ENCODE assay signal across 12 cellular contexts in genomic region chr11:119671561-119672015, GRCh38. TPM values are rescaled to one million over a fixed set of nuclear protein-coding genes. Genes with fewer than 3 reads are reported as not detected.
A peak's percentile ranks its signal among the peaks of the same experiment; 100 is the strongest.
DNase-seq lines count a peak whose midpoint lies in the region; ATAC-seq and TF ChIP-seq lines count a peak whose summit lies in the region.
"Had no signal": no experiment of that assay in that cellular context is flagged by ENCODE, and none has a peak within 500 bp of the region (broad histone marks: within the 10 kb centered on the region; RNA-seq: fewer than 3 reads in every experiment).

No MANE protein-coding gene starts in this region.

- peak overlapping the region; percentile 86 for H2AFZ ChIP-seq in IMR-90 (replicated peaks; ENCODE audit: low read length, poor library complexity)

- dilution Hi-C loops in IMR-90 (cut with HindIII; ENCODE audit: low sequenced_read_pairs, unreplicated experiment) = no loop called here

- POLR2A ChIA-PET in IMR-90 (lab: Charles Lee; ENCODE audit: unreplicated experiment) = no interaction called here

- no peak overlapping the region for H3K9ac ChIP-seq in IMR-90 (ENCODE audit: low read depth, low read length)

- CTCF ChIA-PET in IMR-90 (lab: Yijun Ruan, JAX) = interaction anchor here (2.9 kb wide), 1 partner anchor 58 kb away, joined by 16 read pairs; the partner anchor contains the start of gene NECTIN1

- intact Hi-C loops in IMR-90 (cut with micrococcal nuclease) = loop anchor here (1.0 kb wide), 1 partner anchor 58 kb away; the partner anchor contains the start of gene NECTIN1
- intact Hi-C loops in left ventricle myocardium superior (cut with micrococcal nuclease) = no loop called here

- H3K4me3 ChIP-seq in IMR-90 (ENCODE audit: insufficient read depth, low read depth, low read length) = no peak overlapping the region
- H3K4me3 ChIP-seq in brain microvascular endothelial cell (ENCODE audit: low read depth, low read length) = no peak overlapping the region

- H4K91ac ChIP-seq in IMR-90 (ENCODE audit: insufficient read depth, low read depth, low read length) = peak overlapping the region; percentile 36; the same call in 1 of the 2 replicates

- no peak for TF ChIP-seq RAD21 in IMR-90 (IDR thresholded peaks at IDR 0.05; ENCODE audit: low read length)

- no peaks in the 10 kb centered on the region for H3K36me3 ChIP-seq in IMR-90 (ENCODE audit: control insufficient read depth, insufficient read depth, low read length)
- no peaks in the 10 kb centered on the region for H3K36me3 ChIP-seq in brain microvascular endothelial cell (replicated peaks)

- in situ Hi-C loops in IMR-90 (cut with MboI; ENCODE audit: low sequenced_read_pairs) = no loop called here
- in situ Hi-C loops in brain microvascular endothelial cell (cut with HindIII; ENCODE audit: low pct_ligation_motif_present, low sequenced_read_pairs) = no loop called here

- TF ChIP-seq CTCF in IMR-90 (conservative IDR thresholded peaks at IDR 0.05; ENCODE audit: low read depth, low read length) (no peak), brain microvascular endothelial cell (IDR thresholded peaks at IDR 0.05; ENCODE audit: low read depth, low read length, missing control alignments) (no peak), GM20000 (IDR thresholded peaks at IDR 0.05; ENCODE audit: extremely low read depth, missing control alignments) (no peak)

- H2BK120ac ChIP-seq in IMR-90 (ENCODE audit: low read depth, low read length) = peak overlapping the region; percentile 27; the same call in 1 of the 2 replicates

- peak overlapping the region; percentile 27 to 35; a peak in 1 of 4 replicates for H4K8ac ChIP-seq in IMR-90 (ENCODE audit: low read depth in 2 of 2, low read length in 2 of 2)

- BruUV-seq in IMR-90 (replicated peaks; lab: Mats Ljungman, UMichigan) = no TSS peak

- H3K79me1 ChIP-seq in IMR-90 (ENCODE audit: low read depth in 1 of 2, low read length in 2 of 2) = no peaks in the 10 kb centered on the region

- ATAC-seq in IMR-90 (ENCODE audit: low read depth) (peak; percentile 81), left ventricle myocardium superior (peak; percentile 67), GM18505 (IDR thresholded peaks at IDR 0.05; ENCODE audit: unreplicated experiment) (no peak), GM19397 (IDR thresholded peaks at IDR 0.05; ENCODE audit: unreplicated experiment) (no peak)
- ATAC-seq: activated CD8-positive, alpha-beta memory T cell treated with anti-CD3 and anti-CD28 coated beads, Interleukin-2, amount 10 ng/mL, durations not matched to agents 7 days and 5 days had no signal

- H4K5ac ChIP-seq in IMR-90 (ENCODE audit: low read depth, low read length) = no peak overlapping the region; the same call in 1 of the 2 replicates

- 20% methylated on average over 3 of the region's 12 CpGs; no CpG with 5 or more reads in 1 of the 2 experiments for WGBS in IMR-90 (ENCODE audit: extremely low coverage in 2 of 2, insufficient read length in 1 of 2), 2 experiments

- peaks cover 11% of the 10 kb centered on the region for H3K9me1 ChIP-seq in IMR-90 (ENCODE audit: insufficient read depth, low read length)

- peak overlapping the region; percentile 16; the same call in 1 of the 2 replicates for H3K27ac ChIP-seq in IMR-90 (ENCODE audit: insufficient read depth, low read length)
- H3K27ac ChIP-seq in brain microvascular endothelial cell = no peak overlapping the region
- H3K27ac ChIP-seq: HL-60 had no signal

- H4K20me1 ChIP-seq in IMR-90 (ENCODE audit: insufficient read depth, low read length) = no peaks in the 10 kb centered on the region

- H3K4me2 ChIP-seq in IMR-90 (ENCODE audit: low read depth, low read length) = no peak overlapping the region; the same call in 1 of the 2 replicates

- H3K18ac ChIP-seq in IMR-90 (ENCODE audit: low read depth, low read length) = no peak overlapping the region

- H3K4ac ChIP-seq in IMR-90 (ENCODE audit: low read depth, low read length) = 0 out of 2 replicates have a peak overlapping the region, but pooled peaks have one; percentile 39

- peaks cover 14% of the 10 kb centered on the region; the same call in 1 of the 2 replicates for H3K4me1 ChIP-seq in IMR-90 (ENCODE audit: control insufficient read depth, insufficient read depth, low read length)

- H2BK5ac ChIP-seq in IMR-90 (ENCODE audit: low read depth, low read length, poor library complexity, severe bottlenecking) = no peak overlapping the region

- DNase-seq in IMR-90 = peak; percentile 55
- DNase-seq in brain microvascular endothelial cell = peak; percentile 8
- peak; percentile 70 for DNase-seq in left ventricle myocardium superior
- DNase-seq in retina = peak; percentile 52
- no peak for DNase-seq in 8988T
- DNase-seq in GM20000 (ENCODE audit: low spot score) = no peak
- DNase-seq: activated CD8-positive, alpha-beta memory T cell treated with anti-CD3 and anti-CD28 coated beads, Interleukin-2, amount 10 ng/mL, durations not matched to agents 7 days and 5 days; H7; NCI-H187 had no signal

- H3K27me3 ChIP-seq in IMR-90 (ENCODE audit: control insufficient read depth, insufficient read depth, low read length) = no peaks in the 10 kb centered on the region
- H3K27me3 ChIP-seq in brain microvascular endothelial cell (replicated peaks) = no peaks in the 10 kb centered on the region

- H3K23ac ChIP-seq in IMR-90 (ENCODE audit: low read depth, low read length) = no peak overlapping the region

- H3K14ac ChIP-seq in IMR-90 (replicated peaks; ENCODE audit: low read depth, low read length) = 0 out of 2 replicates have a peak overlapping the region, but pooled peaks have one; percentile 45

- no peaks in the 10 kb centered on the region for H3K9me3 ChIP-seq in IMR-90 (ENCODE audit: control insufficient read depth, insufficient read depth, low read length)

- peak overlapping the region; percentile 1; the same call in 1 of the 2 replicates for H2BK20ac ChIP-seq in IMR-90 (ENCODE audit: low read depth, low read length)

- no peak overlapping the region for H3K56ac ChIP-seq in IMR-90 (ENCODE audit: extremely low read depth, insufficient read depth, low read length)

- H2BK15ac ChIP-seq in IMR-90 (ENCODE audit: low read depth, low read length) = 0 out of 3 replicates have a peak overlapping the region, but pooled peaks have one; percentile 8

- H2AK9ac ChIP-seq in IMR-90 (replicated peaks; ENCODE audit: low read depth, low read length, poor library complexity) = peak overlapping the region; percentile 46

- H2AK5ac ChIP-seq in IMR-90 (ENCODE audit: low read depth, low read length) = 0 out of 2 replicates have a peak overlapping the region, but pooled peaks have one; percentile 30

- TF ChIP-seq POLR2A in IMR-90 (IDR thresholded peaks at IDR 0.05; ENCODE audit: low read depth, low read length) (no peak), GM18505 (IDR thresholded peaks at IDR 0.05; ENCODE audit: borderline replicate concordance, extremely low read depth, insufficient read depth, insufficient read length) (no peak)

TF ChIP-seq in IMR-90, 13 proteins besides CTCF, POLR2A, EP300 and RAD21:
- no peak for TF ChIP-seq CHD1 (IDR thresholded peaks at IDR 0.05; ENCODE audit: low read depth, low read length)
- TF ChIP-seq USF2 (IDR thresholded peaks at IDR 0.05; ENCODE audit: low read depth, low read length) = no peak
- no peak for TF ChIP-seq FOS (IDR thresholded peaks at IDR 0.05; ENCODE audit: low read depth, low read length)
- 0 out of 2 replicates have a peak, but pooled peaks have one; percentile 1 for TF ChIP-seq MAFK (IDR thresholded peaks at IDR 0.05; ENCODE audit: low read depth, low read length)
- no peak for TF ChIP-seq ELK1 (IDR thresholded peaks at IDR 0.05; ENCODE audit: borderline replicate concordance, low read depth, low read length)
- TF ChIP-seq SMC3 (IDR thresholded peaks at IDR 0.05; ENCODE audit: low read depth, low read length) = no peak

RNA-seq across cellular contexts. Expression of gene NECTIN1, which starts 57.4 kb away (rescaled TPM):
- total RNA-seq in IMR-90 (2012; rRNA removed) (1.7 and 2.3 TPM in 2 replicates), left ventricle myocardium superior (20.6 TPM)
- 3.0 and 4.2 TPM in 2 replicates for polyA plus RNA-seq in IMR-90 (2012; rRNA removed)
- polyA plus RNA-seq in IMR-90 (2012; cell fraction: cytosol; rRNA removed) = 2.8 and 3.4 TPM in 2 replicates
- polyA plus RNA-seq in IMR-90 (2012; cell fraction: nucleus; rRNA removed; ENCODE audit: low replicate concordance) = 2.2 and 3.3 TPM in 2 replicates

Comparison
In these comparisons a context has a peak if more than half of its experiments do, and no peak if none do; other contexts are left out.
1. ATAC-seq: peak in IMR-90 (single experiment) and left ventricle myocardium superior (single experiment); none in GM18505 (single experiment) and GM19397 (single experiment).
2. DNase-seq: peak in IMR-90 (single experiment), brain microvascular endothelial cell (single experiment), left ventricle myocardium superior (single experiment) and retina (single experiment); none in 8988T (single experiment) and GM20000 (single experiment).